In the genomic region with DNA sequence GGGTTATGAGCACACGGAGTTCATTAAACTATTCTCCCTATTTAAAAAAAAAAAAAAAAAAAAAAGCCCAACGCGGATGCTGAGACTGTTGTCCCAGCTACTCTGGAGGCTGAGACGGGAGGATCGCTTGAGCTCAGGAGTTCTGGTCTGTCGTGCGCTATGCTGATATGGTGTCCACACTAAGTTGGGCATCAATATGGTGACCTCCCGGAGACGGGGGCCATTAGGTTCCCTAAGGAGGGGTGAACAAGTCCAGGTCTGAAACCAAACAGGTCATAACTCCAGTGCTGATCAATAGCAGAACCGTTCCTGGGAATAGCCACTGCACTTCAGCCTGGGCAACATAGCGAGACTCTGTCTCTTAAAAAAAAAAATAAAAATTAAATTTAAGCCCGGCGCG, we compare ENCODE assay signal across 11 cellular contexts. TPM values are rescaled to one million over a fixed set of nuclear protein-coding genes. Genes with fewer than 3 reads are reported as not detected.
DNase-seq lines count a peak whose midpoint lies in the region; ATAC-seq and TF ChIP-seq lines count a peak whose summit lies in the region.
"Had no signal": no experiment of that assay in that cellular context is flagged by ENCODE, and none has a peak within 500 bp of the region (broad histone marks: within the 10 kb centered on the region; RNA-seq: fewer than 3 reads in every experiment).

No MANE protein-coding gene starts in this region.

- no peak for TF ChIP-seq CTCF in GM12865 (IDR thresholded peaks at IDR 0.05; ENCODE audit: insufficient read depth, low read depth, low read length, missing control alignments)
- no peak for TF ChIP-seq CTCF in WERI-Rb-1 (IDR thresholded peaks at IDR 0.05; ENCODE audit: low read depth, low read length)
- no peak for TF ChIP-seq CTCF in endodermal cell (conservative IDR thresholded peaks at IDR 0.05)
- TF ChIP-seq CTCF in neural cell (IDR thresholded peaks at IDR 0.05; ENCODE audit: poor library complexity, severe bottlenecking), result no peak

- no peaks in the 10 kb centered on the region for H3F3A ChIP-seq in neural cell (ENCODE audit: insufficient read depth, low read length, poor library complexity, severe bottlenecking)

- H3K9ac ChIP-seq in endodermal cell (ENCODE audit: extremely low read depth, low read length, poor library complexity, severe bottlenecking) (no peak overlapping the region), neural cell (ENCODE audit: low read length) (no peak overlapping the region)

- no peak overlapping the region for H3K4me2 ChIP-seq in neural cell (ENCODE audit: low read length)

- H3K27ac ChIP-seq in WERI-Rb-1 (no peak overlapping the region), endodermal cell (ENCODE audit: low read depth, low read length) (no peak overlapping the region), neural cell (ENCODE audit: low read length) (no peak overlapping the region)
- H3K27ac ChIP-seq: Peyer's patch had no signal

- no peaks in the 10 kb centered on the region for H3K36me3 ChIP-seq in WERI-Rb-1
- H3K36me3 ChIP-seq in endodermal cell (ENCODE audit: control insufficient read depth, insufficient read depth, low read length), result no peaks in the 10 kb centered on the region
- H3K36me3 ChIP-seq in neural cell (ENCODE audit: insufficient read depth, low read length), result no peaks in the 10 kb centered on the region
- H3K36me3 ChIP-seq: Peyer's patch had no signal

- H3K36me3 Mint-ChIP-seq in endodermal cell (ENCODE audit: low read depth), result no peaks in the 10 kb centered on the region

- peaks cover 93% of the 10 kb centered on the region for H3K27me3 Mint-ChIP-seq in endodermal cell (ENCODE audit: insufficient read depth)

- H3K9me3 Mint-ChIP-seq in endodermal cell, result no peaks in the 10 kb centered on the region

- 74 to 91% methylated on average over 8 to 14 of the region's 14 CpGs for WGBS in endodermal cell (ENCODE audit: insufficient coverage in 1 of 2, insufficient read length in 1 of 2), 2 experiments

- no peak for ATAC-seq in GM18861 (IDR thresholded peaks at IDR 0.05; ENCODE audit: unreplicated experiment)
- no peak for ATAC-seq in sciatic nerve

- H3K27me3 ChIP-seq in WERI-Rb-1 (ENCODE audit: insufficient read depth, low read depth, severe bottlenecking) (peaks cover 12% of the 10 kb centered on the region), endodermal cell (ENCODE audit: control insufficient read depth, insufficient read depth, low read length, poor library complexity, severe bottlenecking) (peaks cover 91% of the 10 kb centered on the region), neural cell (ENCODE audit: insufficient read depth, low read depth, low read length) (peaks cover 41% of the 10 kb centered on the region)

- peak overlapping the region; percentile 43 for H3K4me3 Mint-ChIP-seq in endodermal cell

- no peaks in the 10 kb centered on the region for H3K9me3 ChIP-seq in WERI-Rb-1 (ENCODE audit: severe bottlenecking)
- H3K9me3 ChIP-seq in endodermal cell (ENCODE audit: control insufficient read depth, low read length), result no peaks in the 10 kb centered on the region
- no peaks in the 10 kb centered on the region for H3K9me3 ChIP-seq in neural cell (ENCODE audit: low read length)
- H3K9me3 ChIP-seq: Peyer's patch had no signal

- H2AFZ ChIP-seq in neural cell (ENCODE audit: low read depth, low read length), result no peak overlapping the region

- no peak for TF ChIP-seq EP300 in neural cell (conservative IDR thresholded peaks at IDR 0.05; ENCODE audit: poor library complexity, severe bottlenecking)

- H3K79me2 ChIP-seq in neural cell (replicated peaks; ENCODE audit: insufficient read depth, low read length), result no peaks in the 10 kb centered on the region

- H3K27ac Mint-ChIP-seq in endodermal cell, result no peak overlapping the region

- no peaks in the 10 kb centered on the region for H3K9me2 ChIP-seq in neural cell (ENCODE audit: insufficient read depth, low read length)

- H3K4me3 ChIP-seq in GM12865 (ENCODE audit: low read depth, low read length), result peak overlapping the region; percentile 57
- H3K4me3 ChIP-seq in WERI-Rb-1 (ENCODE audit: low read depth, low read length), result peak overlapping the region; percentile 50
- H3K4me3 ChIP-seq in endodermal cell (ENCODE audit: low read length), result no peak overlapping the region
- peak overlapping the region; percentile 59 for H3K4me3 ChIP-seq in neural cell (ENCODE audit: low read length)

- no peaks in the 10 kb centered on the region for H3K4me1 ChIP-seq in endodermal cell (ENCODE audit: control insufficient read depth, insufficient read depth, low read length)

- peaks cover 2% of the 10 kb centered on the region for H3K4me1 Mint-ChIP-seq in endodermal cell

- TF ChIP-seq RAD21 in neural cell (conservative IDR thresholded peaks at IDR 0.05), result no peak

- DNase-seq in GM12865 (ENCODE audit: low read depth), result no peak
- no peak for DNase-seq in WERI-Rb-1
- peak; percentile 16 for DNase-seq in endodermal cell
- DNase-seq in sciatic nerve (ENCODE audit: low spot score), result no peak
- no peak for DNase-seq in HPDE6-E6E7 (ENCODE audit: extremely low spot score)
- DNase-seq in A172 (ENCODE audit: low spot score), result no peak
- DNase-seq: NCI-H1436 had no signal

- intact Hi-C loops in sciatic nerve (cut with DNase I), result no loop called here

- H4K20me1 ChIP-seq in neural cell (ENCODE audit: insufficient read depth), result no peaks in the 10 kb centered on the region

TF ChIP-seq in neural cell, 6 proteins besides CTCF, POLR2A, EP300 and RAD21:
- TF ChIP-seq MXI1 (conservative IDR thresholded peaks at IDR 0.05; ENCODE audit: poor library complexity, severe bottlenecking), result no peak
- no peak for TF ChIP-seq POLR2AphosphoS5 (IDR thresholded peaks at IDR 0.05)
- TF ChIP-seq TAF1 (IDR thresholded peaks at IDR 0.05; ENCODE audit: low read depth), result no peak
- TF ChIP-seq, protein P1, sequence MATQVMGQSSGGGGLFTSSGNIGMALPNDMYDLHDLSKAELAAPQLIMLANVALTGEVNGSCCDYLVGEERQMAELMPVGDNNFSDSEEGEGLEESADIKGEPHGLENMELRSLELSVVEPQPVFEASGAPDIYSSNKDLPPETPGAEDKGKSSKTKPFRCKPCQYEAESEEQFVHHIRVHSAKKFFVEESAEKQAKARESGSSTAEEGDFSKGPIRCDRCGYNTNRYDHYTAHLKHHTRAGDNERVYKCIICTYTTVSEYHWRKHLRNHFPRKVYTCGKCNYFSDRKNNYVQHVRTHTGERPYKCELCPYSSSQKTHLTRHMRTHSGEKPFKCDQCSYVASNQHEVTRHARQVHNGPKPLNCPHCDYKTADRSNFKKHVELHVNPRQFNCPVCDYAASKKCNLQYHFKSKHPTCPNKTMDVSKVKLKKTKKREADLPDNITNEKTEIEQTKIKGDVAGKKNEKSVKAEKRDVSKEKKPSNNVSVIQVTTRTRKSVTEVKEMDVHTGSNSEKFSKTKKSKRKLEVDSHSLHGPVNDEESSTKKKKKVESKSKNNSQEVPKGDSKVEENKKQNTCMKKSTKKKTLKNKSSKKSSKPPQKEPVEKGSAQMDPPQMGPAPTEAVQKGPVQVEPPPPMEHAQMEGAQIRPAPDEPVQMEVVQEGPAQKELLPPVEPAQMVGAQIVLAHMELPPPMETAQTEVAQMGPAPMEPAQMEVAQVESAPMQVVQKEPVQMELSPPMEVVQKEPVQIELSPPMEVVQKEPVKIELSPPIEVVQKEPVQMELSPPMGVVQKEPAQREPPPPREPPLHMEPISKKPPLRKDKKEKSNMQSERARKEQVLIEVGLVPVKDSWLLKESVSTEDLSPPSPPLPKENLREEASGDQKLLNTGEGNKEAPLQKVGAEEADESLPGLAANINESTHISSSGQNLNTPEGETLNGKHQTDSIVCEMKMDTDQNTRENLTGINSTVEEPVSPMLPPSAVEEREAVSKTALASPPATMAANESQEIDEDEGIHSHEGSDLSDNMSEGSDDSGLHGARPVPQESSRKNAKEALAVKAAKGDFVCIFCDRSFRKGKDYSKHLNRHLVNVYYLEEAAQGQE (IDR thresholded peaks at IDR 0.05; ENCODE audit: borderline replicate concordance), result no peak
- TF ChIP-seq EZH2 (IDR thresholded peaks at IDR 0.05; ENCODE audit: borderline replicate concordance, insufficient read depth, low read length, poor library complexity, severe bottlenecking), result no peak
- TF ChIP-seq SMC3 (conservative IDR thresholded peaks at IDR 0.05; ENCODE audit: poor library complexity), result no peak
TF ChIP-seq in neural cell: peak in this region for 0.

RNA-seq across cellular contexts. Expression of a gene that starts 12.9 kb away (rescaled TPM):
- total RNA-seq in endodermal cell, result under 1 TPM; 0.24 to 0.97 TPM
- 1.1 TPM for polyA plus RNA-seq in endodermal cell (2013, experiment 1 of 2)
- 0.62 TPM for polyA plus RNA-seq in endodermal cell (2013, experiment 2 of 2)
- not detected in 2 replicates for polyA plus RNA-seq in neural cell
- not detected in 2 replicates for polyA minus RNA-seq in neural cell
- 2.2 TPM for total RNA-seq in sciatic nerve
- total RNA-seq in A172 (2014; rRNA removed; shearing (Covaris generic)), result not detected in 2 replicates

RNA-seq across cellular contexts. Expression of a gene that starts 29.2 kb away (rescaled TPM):
- total RNA-seq in endodermal cell (10 to 100 TPM; 13.3 to 19.9 TPM), sciatic nerve (52.7 TPM)
- polyA plus RNA-seq in endodermal cell (2013, experiment 1 of 2), result 33.6 TPM
- polyA plus RNA-seq in endodermal cell (2013, experiment 2 of 2), result 25.2 TPM
- polyA plus RNA-seq in neural cell, result 30.3 and 48.2 TPM in 2 replicates
- polyA minus RNA-seq in neural cell, result 18.2 and 19.2 TPM in 2 replicates
- 41.4 and 49.5 TPM in 2 replicates for total RNA-seq in A172 (2014; rRNA removed; shearing (Covaris generic))

RNA-seq across cellular contexts. Expression of a gene that starts 29.8 kb away (rescaled TPM):
- total RNA-seq in endodermal cell (not detected), sciatic nerve (1.3 TPM)
- 1.1 TPM for polyA plus RNA-seq in endodermal cell (2013, experiment 1 of 2)
- 0.79 TPM for polyA plus RNA-seq in endodermal cell (2013, experiment 2 of 2)
- 0.12 and 0.42 TPM in 2 replicates for polyA plus RNA-seq in neural cell
- polyA minus RNA-seq in neural cell, result not detected in 2 replicates
- 0.93 TPM in 1 of 2 replicates, not detected in the other for total RNA-seq in A172 (2014; rRNA removed; shearing (Covaris generic))
- total RNA-seq: left colon had no signal
